In genomic region chr22:19965771-19966709, GRCh38 we compare ENCODE assay signal across 10 cellular contexts. TPM values are rescaled to one million over a fixed set of nuclear protein-coding genes. Genes with fewer than 3 reads are reported as not detected.
DNase-seq lines count a peak whose midpoint lies in the region; ATAC-seq and TF ChIP-seq lines count a peak whose summit lies in the region.
"Had no signal": no experiment of that assay in that cellular context is flagged by ENCODE, and none has a peak within 500 bp of the region (broad histone marks: within the 10 kb centered on the region; RNA-seq: fewer than 3 reads in every experiment).

No MANE protein-coding gene starts in this region.

- H3K56ac ChIP-seq in H9 (ENCODE audit: insufficient read length, low read depth, low read length) = no peak overlapping the region

- no peaks in the 10 kb centered on the region for H3K27me3 ChIP-seq in H9 (ENCODE audit: insufficient read depth, low read length)

- no peak overlapping the region for H2BK5ac ChIP-seq in H9 (ENCODE audit: insufficient read length, low read length)

- no peak overlapping the region for H4K8ac ChIP-seq in H9 (replicated peaks; ENCODE audit: insufficient read length, low read depth, low read length)

- no peak overlapping the region for H3K14ac ChIP-seq in H9 (ENCODE audit: insufficient read depth, low read length)

- H3K9me3 Mint-ChIP-seq in CD14-positive monocyte = no peaks in the 10 kb centered on the region
- H3K9me3 Mint-ChIP-seq in H9 = no peaks in the 10 kb centered on the region
- H3K9me3 Mint-ChIP-seq: activated naive CD4-positive, alpha-beta T cell treated with anti-CD3 and anti-CD28 coated beads, Interleukin-2, amount 50 U/mL, for 24 hours had no signal

- no peak overlapping the region for H3K4ac ChIP-seq in H9 (ENCODE audit: low read depth, low read length)

- H3T11ph ChIP-seq in H9 (ENCODE audit: low read length) = no peak overlapping the region

- H2BK20ac ChIP-seq in H9 (ENCODE audit: low read depth, low read length, poor library complexity, severe bottlenecking) = no peak overlapping the region

- WGBS in H9 (ENCODE audit: extremely low coverage, insufficient read length, low lambda C conversion rate) = no CpG with 5 or more reads among the region's 10 CpGs

- no peaks in the 10 kb centered on the region for H3K79me2 ChIP-seq in H9 (ENCODE audit: insufficient read depth, low read length)

- peak overlapping the region in 2 of 7 donors; percentile 6 to 43 for H3K27ac Mint-ChIP-seq in CD14-positive monocyte
- no peak overlapping the region for H3K27ac Mint-ChIP-seq in H9
- H3K27ac Mint-ChIP-seq: activated naive CD4-positive, alpha-beta T cell treated with anti-CD3 and anti-CD28 coated beads, Interleukin-2, amount 50 U/mL, for 24 hours had no signal

- no peak overlapping the region for H3K4me2 ChIP-seq in H9 (ENCODE audit: insufficient read depth, insufficient read length, low read length)

- no peak overlapping the region for H3K9ac ChIP-seq in H9 (ENCODE audit: extremely low read depth, insufficient read length, low read length)

- peaks cover 42 to 77% of the 10 kb centered on the region in 2 donors for H3K36me3 Mint-ChIP-seq in CD14-positive monocyte
- H3K36me3 Mint-ChIP-seq in H9 (ENCODE audit: insufficient read depth in 1 of 3, low read depth in 3 of 3) = peaks cover 1 to 30% (median 26%) of the 10 kb centered on the region in 3 experiments; a peak in 5 of 7 replicates
- H3K36me3 Mint-ChIP-seq: activated naive CD4-positive, alpha-beta T cell treated with anti-CD3 and anti-CD28 coated beads, Interleukin-2, amount 50 U/mL, for 24 hours had no signal

- H2AFZ ChIP-seq in H9 (ENCODE audit: low read length) = no peak overlapping the region

- no peak overlapping the region for H3K18ac ChIP-seq in H9 (ENCODE audit: insufficient read length, low read depth, low read length)

- intact Hi-C loops in CD14-positive monocyte (cut with micrococcal nuclease) = no loop called here

- peaks cover 2% of the 10 kb centered on the region; the same call in 1 of the 2 replicates for H3K4me1 ChIP-seq in H9 (ENCODE audit: insufficient read depth, low read length)

- no peak overlapping the region for H3K4me3 ChIP-seq in coronary artery

- no peak overlapping the region for H2AK5ac ChIP-seq in H9 (ENCODE audit: insufficient read length, low read length)

- no peak overlapping the region for H3K23ac ChIP-seq in H9 (ENCODE audit: insufficient read length, low read depth, low read length)

- DNase-seq in CD14-positive monocyte (ENCODE audit: low spot score) (no peak), H9 (peak; percentile 59), SK-MEL-5 (ENCODE audit: low read depth, low spot score) (peak; percentile 41), iPS-NIHi7 (ENCODE audit: extremely low spot score) (peak; percentile 65), coronary artery (ENCODE audit: low spot score) (no peak), C1 segment of cervical spinal cord (lab: John Stamatoyannopoulos, UW) (no peak)
- DNase-seq: SHP77 treated with DMSO at 0.1 percent for 48 hours had no signal

- no peak overlapping the region for H4K5ac ChIP-seq in H9 (ENCODE audit: insufficient read length, low read depth, low read length)

- in situ Hi-C loops in SK-MEL-5 (cut with HindIII; ENCODE audit: low pct_unique_long_range_greater_than_20kb, low sequenced_read_pairs) = no loop called here

- no peak for ATAC-seq in HG03108 (IDR thresholded peaks at IDR 0.05; ENCODE audit: unreplicated experiment)
- ATAC-seq in GM21825 (IDR thresholded peaks at IDR 0.05; ENCODE audit: unreplicated experiment) = no peak

- peaks cover 8% of the 10 kb centered on the region for H3K4me1 Mint-ChIP-seq in CD14-positive monocyte
- H3K4me1 Mint-ChIP-seq in H9 = peaks cover 15 to 17% of the 10 kb centered on the region in 2 experiments

- no peaks in the 10 kb centered on the region for H4K20me1 ChIP-seq in H9 (ENCODE audit: control insufficient read depth, insufficient read depth, insufficient read length)

- peak; percentile 18 for TF ChIP-seq CTCF in CD14-positive monocyte (IDR thresholded peaks at IDR 0.05)
- TF ChIP-seq CTCF in H9 (conservative IDR thresholded peaks at IDR 0.05) = peak; percentile 72
- no peak for TF ChIP-seq CTCF in coronary artery (IDR thresholded peaks at IDR 0.05)

- H2BK12ac ChIP-seq in H9 (ENCODE audit: insufficient read length, low read depth, low read length) = no peak overlapping the region

- H3K9me3 ChIP-seq in H9 (ENCODE audit: control insufficient read depth, low read depth, low read length) = no peaks in the 10 kb centered on the region

- H3K27me3 Mint-ChIP-seq in CD14-positive monocyte (ENCODE audit: low read depth in 3 of 3) = peaks cover 0 to 3% (median 3%) of the 10 kb centered on the region in 3 donors
- no peaks in the 10 kb centered on the region; the same call in 1 of the 2 replicates for H3K27me3 Mint-ChIP-seq in H9 (ENCODE audit: low read depth)
- H3K27me3 Mint-ChIP-seq: activated naive CD4-positive, alpha-beta T cell treated with anti-CD3 and anti-CD28 coated beads, Interleukin-2, amount 50 U/mL, for 24 hours had no signal

- H4K91ac ChIP-seq in H9 (ENCODE audit: insufficient read length, low read depth, low read length) = no peak overlapping the region

- H2BK15ac ChIP-seq in H9 (ENCODE audit: low read depth, low read length) = no peak overlapping the region

- no peaks in the 10 kb centered on the region for H3K79me1 ChIP-seq in H9 (ENCODE audit: insufficient read depth, low read depth, low read length, poor library complexity, severe bottlenecking)

- no peak overlapping the region for H3K4me3 Mint-ChIP-seq in CD14-positive monocyte
- no peak overlapping the region for H3K4me3 Mint-ChIP-seq in H9
- H3K4me3 Mint-ChIP-seq: activated naive CD4-positive, alpha-beta T cell treated with anti-CD3 and anti-CD28 coated beads, Interleukin-2, amount 50 U/mL, for 24 hours had no signal

- H3K27ac ChIP-seq in H9 (ENCODE audit: insufficient read length, low read depth, low read length) (no peak overlapping the region), coronary artery (no peak overlapping the region)

- H3K23me2 ChIP-seq in H9 (ENCODE audit: insufficient read length, low read depth, low read length, poor library complexity, severe bottlenecking) = no peaks in the 10 kb centered on the region

- H2BK120ac ChIP-seq in H9 (ENCODE audit: low read depth, low read length, poor library complexity, severe bottlenecking) = no peak overlapping the region

RNA-seq across cellular contexts. Expression of gene TXNRD2, which starts 24.4 kb away (rescaled TPM):
- polyA plus RNA-seq in CD14-positive monocyte = 10 to 100 TPM; 24.9 to 30.8 TPM
- 22.9 and 25.5 TPM in 2 replicates for total RNA-seq in H9 (2021)
- total RNA-seq in SK-MEL-5 (2014; rRNA removed; shearing (Covaris generic)) = 24.7 and 25.8 TPM in 2 replicates
- polyA plus RNA-seq in SK-MEL-5 (2015; cell fraction: cytosol; rRNA removed) = 22.8 and 24.0 TPM in 2 replicates
- 36.2 and 38.5 TPM in 2 replicates for polyA plus RNA-seq in SK-MEL-5 (2015; cell fraction: nucleus; rRNA removed)

RNA-seq across cellular contexts. Expression of gene COMT, which starts 24.5 kb away (rescaled TPM):
- 100 to 1,000 TPM; 329 to 400 TPM for polyA plus RNA-seq in CD14-positive monocyte
- total RNA-seq in H9 (2021) = 42.2 and 43.3 TPM in 2 replicates
- total RNA-seq in SK-MEL-5 (2014; rRNA removed; shearing (Covaris generic)) = 156 and 172 TPM in 2 replicates
- 354 and 397 TPM in 2 replicates for polyA plus RNA-seq in SK-MEL-5 (2015; cell fraction: cytosol; rRNA removed)
- 38.9 and 56.0 TPM in 2 replicates for polyA plus RNA-seq in SK-MEL-5 (2015; cell fraction: nucleus; rRNA removed)

RNA-seq across cellular contexts. Expression of gene ARVCF, which starts 50.6 kb away (rescaled TPM):
- under 1 TPM; 0.31 to 0.44 TPM for polyA plus RNA-seq in CD14-positive monocyte
- 40.7 and 41.1 TPM in 2 replicates for total RNA-seq in H9 (2021)
- 4.9 and 5.4 TPM in 2 replicates for total RNA-seq in SK-MEL-5 (2014; rRNA removed; shearing (Covaris generic))
- 3.8 and 4.1 TPM in 2 replicates for polyA plus RNA-seq in SK-MEL-5 (2015; cell fraction: cytosol; rRNA removed)
- 43.0 and 46.9 TPM in 2 replicates for polyA plus RNA-seq in SK-MEL-5 (2015; cell fraction: nucleus; rRNA removed)

RNA-seq across cellular contexts. Expression of gene TANGO2, which starts 54.9 kb away (rescaled TPM):
- 10 to 100 TPM; 56.4 to 58.2 TPM for polyA plus RNA-seq in CD14-positive monocyte
- total RNA-seq in H9 (2021) = 14.6 and 22.9 TPM in 2 replicates
- total RNA-seq in SK-MEL-5 (2014; rRNA removed; shearing (Covaris generic)) = 68.3 and 70.0 TPM in 2 replicates
- polyA plus RNA-seq in SK-MEL-5 (2015; cell fraction: cytosol; rRNA removed) = 78.2 and 85.2 TPM in 2 replicates
- 68.0 and 80.2 TPM in 2 replicates for polyA plus RNA-seq in SK-MEL-5 (2015; cell fraction: nucleus; rRNA removed)

Comparison
In these comparisons a context has a peak if more than half of its experiments do, and no peak if none do; other contexts are left out.
1. DNase-seq: peak in H9 (single experiment), SK-MEL-5 (single experiment) and iPS-NIHi7 (single experiment); none in CD14-positive monocyte (single experiment), coronary artery (single experiment) and C1 segment of cervical spinal cord (0 of 14).